In the genomic region with DNA sequence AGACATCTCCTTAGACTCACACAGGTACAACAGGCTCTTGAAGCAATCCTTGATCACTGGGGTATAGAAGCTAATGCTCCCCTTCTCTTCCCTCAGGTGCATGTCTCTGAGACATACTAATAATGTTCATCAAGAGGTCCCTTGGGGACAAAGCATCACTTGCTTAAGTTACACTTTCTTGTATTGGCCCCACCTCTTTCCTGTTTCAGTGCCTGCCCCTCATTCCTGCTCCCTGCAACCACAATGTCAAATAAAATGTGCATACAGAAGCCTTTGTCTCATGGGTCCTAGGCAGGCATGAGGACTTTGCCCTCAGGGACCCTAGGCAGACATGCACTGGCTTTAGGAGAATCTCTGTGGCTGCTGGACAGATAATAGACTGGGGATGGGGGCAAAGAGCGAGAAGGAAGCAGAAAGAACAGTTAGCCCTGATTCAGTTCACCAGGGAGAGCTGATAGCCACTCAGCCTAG, we compare ENCODE assay signal across 19 cellular contexts.
DNase-seq lines count a peak whose midpoint lies in the region; ATAC-seq and TF ChIP-seq lines count a peak whose summit lies in the region.
"Had no signal": no experiment of that assay in that cellular context is flagged by ENCODE, and none has a peak within 500 bp of the region (broad histone marks: within the 10 kb centered on the region; RNA-seq: fewer than 3 reads in every experiment).

No MANE protein-coding gene starts in this region.

- H3K36me3 Mint-ChIP-seq in Caco-2 (ENCODE audit: insufficient read depth, unreplicated experiment), result no peaks in the 10 kb centered on the region

- CTCF ChIA-PET in Caco-2 (lab: Charles Lee), result no interaction called here

- H3K27me3 ChIP-seq in Caco-2 (replicated peaks; ENCODE audit: control insufficient read depth, insufficient read depth, low read length), result no peaks in the 10 kb centered on the region
- no peaks in the 10 kb centered on the region for H3K27me3 ChIP-seq in left ventricle myocardium inferior (ENCODE audit: low read depth)

- no peak overlapping the region for H3K27ac Mint-ChIP-seq in Caco-2 (ENCODE audit: unreplicated experiment)
- H3K27ac Mint-ChIP-seq: H9 had no signal

- H3K27ac ChIP-seq in left ventricle myocardium inferior (replicated peaks), result no peak overlapping the region
- H3K27ac ChIP-seq: prostate gland, VCaP had no signal

- H3K4me1 ChIP-seq in Caco-2, result peaks cover 12% of the 10 kb centered on the region
- H3K4me1 ChIP-seq in left ventricle myocardium inferior, result no peaks in the 10 kb centered on the region
- H3K4me1 ChIP-seq: prostate gland had no signal

- POLR2A ChIA-PET in Caco-2 (lab: Charles Lee), result no interaction called here

- no TSS peak for BruUV-seq in Caco-2 (replicated peaks; lab: Mats Ljungman, UMichigan)

- ATAC-seq in GM19025 (IDR thresholded peaks at IDR 0.05; ENCODE audit: low read depth, unreplicated experiment), result peak; percentile 75
- ATAC-seq in HG02588 (IDR thresholded peaks at IDR 0.05; ENCODE audit: unreplicated experiment), result peak; percentile 87
- ATAC-seq in HG03378 (IDR thresholded peaks at IDR 0.05; ENCODE audit: unreplicated experiment), result peak; percentile 84
- ATAC-seq in HG03280 (IDR thresholded peaks at IDR 0.05; ENCODE audit: unreplicated experiment), result no peak
- ATAC-seq: left lobe of liver, Panc1 had no signal

- TF ChIP-seq CTCF in Caco-2 (IDR thresholded peaks at IDR 0.05; ENCODE audit: insufficient read depth in 1 of 2, low read depth in 1 of 2, low read length in 1 of 2, severe bottlenecking in 1 of 2, unreplicated experiment in 1 of 2) (no peak), left ventricle myocardium inferior (IDR thresholded peaks at IDR 0.05; ENCODE audit: borderline replicate concordance) (no peak)

- H3K36me3 ChIP-seq in Caco-2 (ENCODE audit: control insufficient read depth, insufficient read depth, low read length) (no peaks in the 10 kb centered on the region), left ventricle myocardium inferior (no peaks in the 10 kb centered on the region)
- H3K36me3 ChIP-seq: prostate gland had no signal

- H3K9me3 Mint-ChIP-seq in Caco-2 (ENCODE audit: unreplicated experiment), result no peaks in the 10 kb centered on the region
- H3K9me3 Mint-ChIP-seq: H9 had no signal

- H3K9me3 ChIP-seq in Caco-2 (no peaks in the 10 kb centered on the region), left ventricle myocardium inferior (replicated peaks) (no peaks in the 10 kb centered on the region)
- H3K9me3 ChIP-seq: prostate gland had no signal

- H3K4me3 Mint-ChIP-seq in Caco-2 (ENCODE audit: unreplicated experiment), result no peak overlapping the region
- H3K4me3 Mint-ChIP-seq: H9 had no signal

- intact Hi-C loops in Caco-2 (cut with micrococcal nuclease; ENCODE audit: unreplicated experiment), result no loop called here
- intact Hi-C loops in left ventricle myocardium inferior (cut with micrococcal nuclease), result no loop called here

- peaks cover 10% of the 10 kb centered on the region for H3K4me1 Mint-ChIP-seq in Caco-2 (ENCODE audit: low read depth, unreplicated experiment)

- H3K4me3 ChIP-seq in Caco-2 (ENCODE audit: low read depth, low read length) (no peak overlapping the region), left ventricle myocardium inferior (no peak overlapping the region)
- H3K4me3 ChIP-seq: prostate gland had no signal

- H3K27me3 Mint-ChIP-seq in Caco-2 (ENCODE audit: insufficient read depth, unreplicated experiment), result no peaks in the 10 kb centered on the region

- DNase-seq in Caco-2, result peak; percentile 45 to 57
- DNase-seq in COLO668 (lab: John Stamatoyannopoulos, UW; ENCODE audit: unreplicated experiment), result no peak
- DNase-seq in activated CD8-positive, alpha-beta memory T cell treated with anti-CD3 and anti-CD28 coated beads, Interleukin-2, amount 50 U/mL, for 4 hours, result no peak
- DNase-seq in left ventricle myocardium inferior, result no peak
- DNase-seq: activated gamma-delta T cell treated with Interleukin-2 at 50 U/mL for 16 hours; GF-D8; H9; Karpas-422; NCI-H1694; NCI-H524 treated with DMSO at 0.1 percent for 48 hours; stimulated activated CD4-positive, alpha-beta T cell treated with anti-CD3 and anti-CD28 coated beads, Interleukin-12 subunit alpha, Interleukin-12 subunit beta, amount 100 ng/mL, for 4 hours had no signal

Comparison
In these comparisons a context has a peak if more than half of its experiments do, and no peak if none do; other contexts are left out.
1. DNase-seq: peak in Caco-2 (2 of 2); none in COLO668 (single experiment), activated CD8-positive, alpha-beta memory T cell treated with anti-CD3 and anti-CD28 coated beads, Interleukin-2, amount 50 U/mL, for 4 hours (single experiment) and left ventricle myocardium inferior (single experiment).